Comparison of ENCODE assay signal across 15 cellular contexts in genomic region chr13:46855166-46855565, GRCh38. TPM values are rescaled to one million over a fixed set of nuclear protein-coding genes. Genes with fewer than 3 reads are reported as not detected.
DNase-seq lines count a peak whose midpoint lies in the region; ATAC-seq and TF ChIP-seq lines count a peak whose summit lies in the region.
"Had no signal": no experiment of that assay in that cellular context is flagged by ENCODE, and none has a peak within 500 bp of the region (broad histone marks: within the 10 kb centered on the region; RNA-seq: fewer than 3 reads in every experiment).

No MANE protein-coding gene starts in this region.

- TF ChIP-seq EP300 in upper lobe of left lung (IDR thresholded peaks at IDR 0.05): no peak

- H3K27me3 ChIP-seq in upper lobe of left lung: no peaks in the 10 kb centered on the region
- H3K27me3 ChIP-seq: gastrocnemius medialis had no signal

- no peak overlapping the region for H3K4me3 ChIP-seq in upper lobe of left lung
- H3K4me3 ChIP-seq: gastrocnemius medialis, GM23248 had no signal

- no peaks in the 10 kb centered on the region for H3K9me3 ChIP-seq in upper lobe of left lung
- H3K9me3 ChIP-seq: gastrocnemius medialis had no signal

- H3K4me1 ChIP-seq in upper lobe of left lung: no peaks in the 10 kb centered on the region
- H3K4me1 ChIP-seq: gastrocnemius medialis had no signal

- no peaks in the 10 kb centered on the region for H3K36me3 ChIP-seq in upper lobe of left lung
- H3K36me3 ChIP-seq: gastrocnemius medialis had no signal

- DNase-seq in OCI-M1 (lab: John Stamatoyannopoulos, UW) (peak; percentile 86), cerebellar nuclear complex (lab: John Stamatoyannopoulos, UW) (no peak), upper lobe of left lung (no peak), RPMI8226 (no peak)
- no peak for DNase-seq in stimulated activated CD8-positive, alpha-beta memory T cell treated with anti-CD3 and anti-CD28 coated beads, Interleukin-4, amount 100 ng/mL, for 48 hours
- DNase-seq: CD4-positive, CD25-positive, alpha-beta regulatory T cell; gastrocnemius medialis; GM23248; NCI-H1048; NCI-H510A; retina; SHP77 treated with DMSO at 0.1 percent for 48 hours had no signal

- no peak overlapping the region for H3K27ac ChIP-seq in upper lobe of left lung
- H3K27ac ChIP-seq: gastrocnemius medialis, GM23248 had no signal

- no peak for TF ChIP-seq CTCF in upper lobe of left lung (IDR thresholded peaks at IDR 0.05)

- WGBS in upper lobe of left lung, 2 donors: 63 to 75% methylated on average over 2 of the region's 2 CpGs

- ATAC-seq in GM18519 (IDR thresholded peaks at IDR 0.05; ENCODE audit: low FRiP score, unreplicated experiment) (peak; percentile 89), GM21390 (IDR thresholded peaks at IDR 0.05; ENCODE audit: unreplicated experiment) (peak; percentile 88), HG03135 (IDR thresholded peaks at IDR 0.05; ENCODE audit: unreplicated experiment) (peak; percentile 86), upper lobe of left lung (ENCODE audit: low FRiP score in 2 of 2) (no peak)
- ATAC-seq: gastrocnemius medialis had no signal

- TF ChIP-seq POLR2A in upper lobe of left lung (IDR thresholded peaks at IDR 0.05): no peak

RNA-seq across cellular contexts. Expression of gene HTR2A, which starts 41.7 kb away (rescaled TPM):
- total RNA-seq in upper lobe of left lung: under 1 TPM in 3 of 6 donors, not detected in 3; 0.15 to 0.57 (median 0.30) TPM
- total RNA-seq: CD4-positive, CD25-positive, alpha-beta regulatory T cell had no signal

RNA-seq across cellular contexts. Expression of gene ESD, which starts 58.2 kb away (rescaled TPM):
- total RNA-seq in upper lobe of left lung: 100 to 1,000 TPM in 1 of 6 donors, 10 to 100 TPM in 5; 29.3 to 103 (median 82.1) TPM

Comparison
In these comparisons a context has a peak if more than half of its experiments do, and no peak if none do; other contexts are left out.
1. ATAC-seq: peak in GM18519 (single experiment), GM21390 (single experiment) and HG03135 (single experiment); none in upper lobe of left lung (0 of 2).